In the genomic region with DNA sequence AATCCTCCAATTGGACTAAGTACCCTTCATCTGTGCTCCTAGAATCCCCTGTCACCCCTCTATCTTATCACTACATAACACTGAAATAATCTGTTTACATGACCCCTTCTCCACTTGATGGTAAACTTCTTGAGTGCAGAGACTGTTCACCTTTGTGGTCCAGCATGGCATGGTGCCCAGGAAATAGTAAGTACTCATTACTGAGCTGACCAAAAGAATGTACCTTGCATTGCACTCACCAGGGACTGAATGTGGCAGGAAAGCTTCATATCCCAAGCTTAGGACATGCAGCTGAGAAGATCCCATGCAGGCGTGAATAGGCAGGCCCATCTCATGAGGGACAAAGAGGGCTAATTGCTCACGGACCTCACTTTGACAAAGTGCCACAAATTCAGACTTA, we compare ENCODE assay signal across 1 cellular context.
TF ChIP-seq lines count a peak whose summit lies in the region.

No MANE protein-coding gene starts in this region.

TF ChIP-seq in endothelial cell of umbilical vein, 7 proteins besides CTCF, POLR2A, EP300 and RAD21:
- TF ChIP-seq MAX (IDR thresholded peaks at IDR 0.05; ENCODE audit: insufficient read depth, insufficient read length) (no peak), EZH2 (IDR thresholded peaks at IDR 0.05; ENCODE audit: borderline replicate concordance, low read depth, low read length, severe bottlenecking) (no peak), MYC (IDR thresholded peaks at IDR 0.05; ENCODE audit: low read depth, low read length) (no peak), POLR2AphosphoS5 (IDR thresholded peaks at IDR 0.05; ENCODE audit: insufficient read depth, low read depth, low read length) (no peak), JUN (IDR thresholded peaks at IDR 0.05; ENCODE audit: borderline replicate concordance, insufficient read depth, insufficient read length, low read depth) (no peak), FOS (IDR thresholded peaks at IDR 0.05; ENCODE audit: borderline replicate concordance, insufficient read depth, low read length) (no peak), GATA2 (IDR thresholded peaks at IDR 0.05; ENCODE audit: insufficient read depth, insufficient read length, low read depth, low read length) (no peak)
